In the genomic region with DNA sequence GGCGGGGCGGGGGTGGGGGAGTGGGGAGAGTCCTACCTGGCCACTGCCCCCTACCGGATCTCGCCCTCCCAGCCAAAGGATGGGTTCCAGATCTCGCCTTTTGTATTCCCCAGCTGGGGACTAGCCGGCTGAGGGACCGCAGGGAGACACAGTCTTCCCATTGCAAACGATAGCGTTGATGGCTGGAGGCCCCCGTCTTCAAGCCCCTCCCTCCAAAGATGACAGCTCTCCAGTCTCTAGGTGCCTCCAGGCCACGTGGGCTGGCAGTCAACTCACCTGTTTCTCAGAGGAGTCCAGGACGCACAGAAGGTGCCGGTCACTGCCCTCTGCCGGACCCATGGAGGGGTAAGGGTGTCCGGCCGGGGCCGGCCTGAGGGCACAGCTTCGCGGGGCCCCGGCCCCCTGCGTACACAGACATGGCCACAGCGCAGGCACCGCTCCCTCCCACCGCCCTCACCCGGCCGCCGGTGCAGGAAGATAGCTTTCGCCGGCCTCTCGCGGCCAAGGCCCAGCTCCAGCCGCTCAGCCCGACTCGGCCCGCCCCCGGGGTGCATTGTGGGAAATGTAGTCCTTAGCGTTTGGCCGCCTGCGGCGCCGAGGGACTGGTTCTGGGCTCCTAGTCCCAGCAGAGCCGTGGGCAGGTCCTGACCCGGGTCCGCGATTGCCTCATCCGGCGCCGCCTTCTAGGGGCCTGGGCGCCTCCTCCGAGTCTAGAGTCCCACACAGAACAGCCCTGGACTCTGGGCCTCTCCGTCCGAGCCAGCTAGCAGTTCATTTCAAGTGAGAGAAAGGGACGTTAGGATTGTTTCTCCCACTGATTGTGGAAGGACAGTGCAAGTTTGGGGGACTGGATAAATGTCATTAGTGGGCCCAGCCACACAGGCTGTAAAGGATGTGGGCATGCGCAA, we compare ENCODE assay signal across 8 cellular contexts. TPM values are rescaled to one million over a fixed set of nuclear protein-coding genes. Genes with fewer than 3 reads are reported as not detected.
A peak's percentile ranks its signal among the peaks of the same experiment; 100 is the strongest.
DNase-seq lines count a peak whose midpoint lies in the region; ATAC-seq, FAIRE-seq and TF ChIP-seq lines count a peak whose summit lies in the region.

A gene with protein sequence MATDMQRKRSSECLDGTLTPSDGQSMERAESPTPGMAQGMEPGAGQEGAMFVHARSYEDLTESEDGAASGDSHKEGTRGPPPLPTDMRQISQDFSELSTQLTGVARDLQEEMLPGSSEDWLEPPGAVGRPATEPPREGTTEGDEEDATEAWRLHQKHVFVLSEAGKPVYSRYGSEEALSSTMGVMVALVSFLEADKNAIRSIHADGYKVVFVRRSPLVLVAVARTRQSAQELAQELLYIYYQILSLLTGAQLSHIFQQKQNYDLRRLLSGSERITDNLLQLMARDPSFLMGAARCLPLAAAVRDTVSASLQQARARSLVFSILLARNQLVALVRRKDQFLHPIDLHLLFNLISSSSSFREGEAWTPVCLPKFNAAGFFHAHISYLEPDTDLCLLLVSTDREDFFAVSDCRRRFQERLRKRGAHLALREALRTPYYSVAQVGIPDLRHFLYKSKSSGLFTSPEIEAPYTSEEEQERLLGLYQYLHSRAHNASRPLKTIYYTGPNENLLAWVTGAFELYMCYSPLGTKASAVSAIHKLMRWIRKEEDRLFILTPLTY (minus strand): TSS at position 479 of the 908 bp plus-strand sequence. CDS start 16,465 bp downstream, outside the sequence.

- peak in 3 of 4 experiments; percentile 17 to 51 (median 49) for TF ChIP-seq CTCF in prostate gland (IDR thresholded peaks at IDR 0.05)

- 2% methylated on average over 53 of the region's 54 CpGs for WGBS in prostate gland
- 1% methylated on average over 54 of the region's 54 CpGs for WGBS in urinary bladder

- no peaks in the 10 kb centered on the region for H3K27me3 ChIP-seq in prostate gland (replicated peaks; ENCODE audit: insufficient read depth)

- ATAC-seq in HG02678 (IDR thresholded peaks at IDR 0.05; ENCODE audit: unreplicated experiment) (peak; percentile 93), left cardiac atrium (peak; percentile 98 to 100)

- intact Hi-C loops in T-helper 1 cell treated with Interleukin-12 subunit alpha and Interleukin-12 subunit beta and Interleukin-4 antibody, amounts not matched to agents 30 ng/mL and 1 ng/mL, for 36 hours (cut with micrococcal nuclease), result loop anchor here (1.0 to 2.0 kb wide), 6 partner anchors 11 to 517 kb away; a partner anchor contains a TSS
- intact Hi-C loops in left cardiac atrium (cut with DNase I) (no loop called here), prostate gland (cut with DNase I) (no loop called here)

- H3K27ac ChIP-seq in prostate gland (peak within 1 kb of the TSS; percentile 82 to 86), urinary bladder (ENCODE audit: low read depth) (peak within 1 kb of the TSS; percentile 77)

- FAIRE-seq in GM12891 (lab: Jason Lieb, UNC), result peak; percentile 88

- no peaks in the 10 kb centered on the region for H3K9me3 ChIP-seq in prostate gland

- H3K4me3 ChIP-seq in prostate gland, result peak within 1 kb of the TSS; percentile 70 to 77
- H3K4me3 ChIP-seq in urinary bladder (ENCODE audit: low read depth, low read length), result peak within 1 kb of the TSS; percentile 54

- no peaks in the 10 kb centered on the region for H3K4me1 ChIP-seq in prostate gland (replicated peaks)
- no peaks in the 10 kb centered on the region for H3K4me1 ChIP-seq in urinary bladder (ENCODE audit: insufficient read depth)

- DNase-seq in GM12891 (ENCODE audit: insufficient read length, low spot score) (peak; percentile 88), NCI-H1105 treated with DMSO at 0.1 percent for 48 hours (lab: John Stamatoyannopoulos, UW) (peak; percentile 69), amniotic stem cell (lab: John Stamatoyannopoulos, UW) (peak; percentile 70), left cardiac atrium (peak; percentile 98), prostate gland (ENCODE audit: low spot score) (peak; percentile 93)

- peak; percentile 42; the same call in 1 of the 2 replicates for TF ChIP-seq POLR2A in GM12891 (IDR thresholded peaks at IDR 0.05; ENCODE audit: low read depth, low read length)
- peak; percentile 41 for TF ChIP-seq POLR2A in prostate gland (IDR thresholded peaks at IDR 0.05)

- H3K36me3 ChIP-seq in prostate gland (no peaks in the 10 kb centered on the region), urinary bladder (ENCODE audit: insufficient read depth) (no peaks in the 10 kb centered on the region)

TF ChIP-seq in GM12891, 5 proteins besides CTCF, POLR2A, EP300 and RAD21:
- TF ChIP-seq PAX5 (IDR thresholded peaks at IDR 0.05; ENCODE audit: insufficient read depth, low read length, severe bottlenecking) (no peak), SPI1 (IDR thresholded peaks at IDR 0.05; ENCODE audit: low read depth, low read length) (no peak), POU2F2 (IDR thresholded peaks at IDR 0.05; ENCODE audit: low read depth, low read length) (no peak; the same call in 1 of the 2 replicates), POLR2AphosphoS5 (IDR thresholded peaks at IDR 0.05; ENCODE audit: low read depth, low read length) (no peak), TAF1 (IDR thresholded peaks at IDR 0.05; ENCODE audit: low read depth, low read length) (no peak)

RNA-seq across cellular contexts. Expression of the gene that starts here (rescaled TPM):
- 4.7 TPM for polyA plus RNA-seq in GM12891 (2012; ENCODE audit: low read depth, missing spikeins)
- total RNA-seq in T-helper 1 cell treated with Interleukin-12 subunit alpha and Interleukin-12 subunit beta and Interleukin-4 antibody, amounts not matched to agents 30 ng/mL and 1 ng/mL, for 36 hours, result 13.7 and 15.3 TPM in 2 replicates
- total RNA-seq in left cardiac atrium (1 to 10 TPM; 7.3 to 9.4 TPM), prostate gland (10 to 100 TPM in 1 of 2 donors, 1 to 10 TPM in 1; 7.8 to 12.0 TPM), urinary bladder (5.1 TPM)
- polyA plus RNA-seq in urinary bladder, result 13.1 TPM

Comparison
In these comparisons a context has a peak if more than half of its experiments do, and no peak if none do; other contexts are left out.
1. Peak in every context shown above with its lines: DNase-seq, ATAC-seq, H3K4me3 ChIP-seq and H3K27ac ChIP-seq.